10 cellular contexts compared by ENCODE assay signal in the genomic region with DNA sequence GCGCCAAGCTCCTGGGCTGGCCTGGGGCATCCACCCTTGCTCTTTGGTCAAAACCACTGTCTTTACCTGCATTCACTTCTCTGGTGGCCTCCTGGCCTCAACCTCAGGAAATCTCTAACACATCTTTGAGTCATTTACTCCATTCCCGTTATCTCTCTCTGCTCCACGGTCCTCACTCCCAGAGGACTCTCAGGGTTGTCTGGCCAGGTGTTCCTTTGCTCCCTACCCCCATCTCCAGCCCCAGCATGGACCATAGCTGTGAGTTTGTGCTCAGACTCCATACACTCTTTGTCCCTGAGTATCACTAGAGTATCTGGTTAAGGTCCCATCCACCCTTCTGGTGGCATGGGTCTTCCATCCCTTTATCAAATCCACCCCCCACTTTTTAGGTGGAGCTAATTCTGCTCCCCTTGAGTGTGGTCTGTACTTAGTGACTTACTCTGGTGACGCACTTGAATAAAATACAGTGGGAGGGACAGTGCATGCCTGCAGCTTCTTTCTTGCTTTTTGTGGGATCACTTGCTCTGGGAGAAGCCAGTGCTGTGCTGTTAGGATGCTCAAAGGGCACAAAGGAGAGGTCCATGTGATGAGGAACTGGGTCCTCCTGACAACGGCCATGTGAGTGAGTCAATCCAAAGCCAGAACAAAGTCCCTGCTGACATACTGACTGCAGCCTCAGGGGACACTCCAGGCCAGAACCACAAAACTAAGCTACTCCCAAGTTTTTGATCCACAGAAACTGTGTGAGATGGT. TPM values are rescaled to one million over a fixed set of nuclear protein-coding genes. Genes with fewer than 3 reads are reported as not detected.
A peak's percentile ranks its signal among the peaks of the same experiment; 100 is the strongest.
DNase-seq lines count a peak whose midpoint lies in the region; ATAC-seq and TF ChIP-seq lines count a peak whose summit lies in the region.
"Had no signal": no experiment of that assay in that cellular context is flagged by ENCODE, and none has a peak within 500 bp of the region (broad histone marks: within the 10 kb centered on the region; RNA-seq: fewer than 3 reads in every experiment).

No MANE protein-coding gene starts in this region.

- ATAC-seq in heart right ventricle (peak; percentile 2 to 15 (median 11)), GM21723 (IDR thresholded peaks at IDR 0.05; ENCODE audit: unreplicated experiment) (no peak)

- intact Hi-C loops in heart right ventricle (cut with DNase I) (loop anchor here in 2 of 10 donors (5.0 to 10.0 kb wide), 2 partner anchors 41 to 49 kb away; partner anchors contain the start of gene IGFBP7 (in 1 of the 2)), cardiac septum (cut with DNase I) (loop anchor here (2.0 kb wide), 1 partner anchor 23 kb away; no protein-coding TSS in a partner anchor)

- no peak overlapping the region for H3K14ac ChIP-seq in trophoblast cell (ENCODE audit: low read length)

- WGBS in heart right ventricle, 2 donors: 52 to 57% methylated on average over 5 of the region's 5 CpGs
- WGBS in trophoblast cell (ENCODE audit: extremely low coverage, insufficient coverage, insufficient read length): no CpG with 5 or more reads among the region's 5 CpGs

- peak overlapping the region; percentile 39 for H2BK12ac ChIP-seq in trophoblast cell (ENCODE audit: low read length)

- H3K18ac ChIP-seq in trophoblast cell (ENCODE audit: low read length): peak overlapping the region; percentile 43

- no peak overlapping the region for H4K8ac ChIP-seq in trophoblast cell (ENCODE audit: low read depth, low read length)

- H3K4me1 ChIP-seq in heart right ventricle: peaks cover 13 to 100% (median 97%) of the 10 kb centered on the region in 9 donors
- peaks cover 10 to 27% of the 10 kb centered on the region in 2 experiments for H3K4me1 ChIP-seq in trophoblast cell (ENCODE audit: control insufficient read depth in 1 of 2, insufficient read depth in 2 of 2, low read length in 2 of 2)

- no peak overlapping the region for H4K12ac ChIP-seq in trophoblast cell (ENCODE audit: low read depth, low read length)

- peaks cover 20% of the 10 kb centered on the region for H3K79me1 ChIP-seq in trophoblast cell (ENCODE audit: low read length)

- H3K27ac ChIP-seq in heart right ventricle (peak overlapping the region; percentile 24 to 88 (median 74)), trophoblast cell (ENCODE audit: low read depth, low read length) (no peak overlapping the region)

- H3K9ac ChIP-seq in trophoblast cell (ENCODE audit: low read length): no peak overlapping the region

- H3K4me3 ChIP-seq in heart right ventricle (peak overlapping the region in 5 of 10 donors; percentile 1 to 25 (median 11)), trophoblast cell (ENCODE audit: low read depth, low read length) (no peak overlapping the region)

- no peak overlapping the region for H3K4me2 ChIP-seq in trophoblast cell (ENCODE audit: low read length)

- no peak overlapping the region for H2BK120ac ChIP-seq in trophoblast cell (ENCODE audit: insufficient read depth, low read length, poor library complexity)

- H3K9me3 ChIP-seq in heart right ventricle: no peaks in the 10 kb centered on the region
- H3K9me3 ChIP-seq in trophoblast cell (ENCODE audit: insufficient read depth, low read depth, low read length): no peaks in the 10 kb centered on the region

- H3K36me3 ChIP-seq in heart right ventricle: peaks cover 0 to 27% (median 0%) of the 10 kb centered on the region in 9 donors
- H3K36me3 ChIP-seq in trophoblast cell (ENCODE audit: control insufficient read depth in 1 of 2, insufficient read depth in 2 of 2, low read length in 2 of 2): peaks cover 11 to 21% of the 10 kb centered on the region in 2 experiments

- H3K4ac ChIP-seq in trophoblast cell (ENCODE audit: low read depth, low read length): no peak overlapping the region

- H4K91ac ChIP-seq in trophoblast cell (ENCODE audit: low read depth, low read length): peak overlapping the region; percentile 8

- no peak overlapping the region for H2BK5ac ChIP-seq in trophoblast cell (ENCODE audit: low read depth, low read length, poor library complexity)

- H3K79me2 ChIP-seq in trophoblast cell (ENCODE audit: control insufficient read depth, insufficient read depth, low read length, poor library complexity): peaks cover 2% of the 10 kb centered on the region

- no peak for TF ChIP-seq CTCF in heart right ventricle (IDR thresholded peaks at IDR 0.05)

- DNase-seq in heart right ventricle (no peak), cardiac septum (ENCODE audit: low spot score) (no peak), fibroblast of peridontal ligament (ENCODE audit: extremely low read depth) (peak; percentile 54), trophoblast cell (no peak), NCI-H2171 (lab: John Stamatoyannopoulos, UW) (no peak), NCI-H2227 treated with DMSO at 0.1 percent for 48 hours (lab: John Stamatoyannopoulos, UW) (no peak)
- DNase-seq in activated CD4-positive, alpha-beta T cell treated with anti-CD3 and anti-CD28 coated beads for 4 hours: no peak
- DNase-seq: activated CD4-positive, alpha-beta T cell treated with anti-CD3 and anti-CD28 coated beads for 48 hours; activated gamma-delta T cell had no signal

- H3K27me3 ChIP-seq in heart right ventricle: no peaks in the 10 kb centered on the region
- H3K27me3 ChIP-seq in trophoblast cell (ENCODE audit: insufficient read depth, low read length): no peaks in the 10 kb centered on the region

- H2AK5ac ChIP-seq in trophoblast cell (ENCODE audit: low read length): no peak overlapping the region

- no peak overlapping the region for H3K23ac ChIP-seq in trophoblast cell (ENCODE audit: low read length)

- H2AFZ ChIP-seq in trophoblast cell (ENCODE audit: insufficient read depth, low read length, poor library complexity): no peak overlapping the region

RNA-seq across cellular contexts. Expression of gene IGFBP7, which starts 44.3 kb away (rescaled TPM):
- total RNA-seq in heart right ventricle (100 to 1,000 TPM; 498 to 826 (median 608) TPM), cardiac septum (739 TPM)
- polyA plus RNA-seq in heart right ventricle: 1,000 to 10,000 TPM in 1 of 2 donors, 100 to 1,000 TPM in 1; 876 to 1,251 TPM
- polyA plus RNA-seq in trophoblast cell (2013): 821 and 869 TPM in 2 replicates
